Comparison of ENCODE assay signal across 27 cellular contexts in the genomic region with DNA sequence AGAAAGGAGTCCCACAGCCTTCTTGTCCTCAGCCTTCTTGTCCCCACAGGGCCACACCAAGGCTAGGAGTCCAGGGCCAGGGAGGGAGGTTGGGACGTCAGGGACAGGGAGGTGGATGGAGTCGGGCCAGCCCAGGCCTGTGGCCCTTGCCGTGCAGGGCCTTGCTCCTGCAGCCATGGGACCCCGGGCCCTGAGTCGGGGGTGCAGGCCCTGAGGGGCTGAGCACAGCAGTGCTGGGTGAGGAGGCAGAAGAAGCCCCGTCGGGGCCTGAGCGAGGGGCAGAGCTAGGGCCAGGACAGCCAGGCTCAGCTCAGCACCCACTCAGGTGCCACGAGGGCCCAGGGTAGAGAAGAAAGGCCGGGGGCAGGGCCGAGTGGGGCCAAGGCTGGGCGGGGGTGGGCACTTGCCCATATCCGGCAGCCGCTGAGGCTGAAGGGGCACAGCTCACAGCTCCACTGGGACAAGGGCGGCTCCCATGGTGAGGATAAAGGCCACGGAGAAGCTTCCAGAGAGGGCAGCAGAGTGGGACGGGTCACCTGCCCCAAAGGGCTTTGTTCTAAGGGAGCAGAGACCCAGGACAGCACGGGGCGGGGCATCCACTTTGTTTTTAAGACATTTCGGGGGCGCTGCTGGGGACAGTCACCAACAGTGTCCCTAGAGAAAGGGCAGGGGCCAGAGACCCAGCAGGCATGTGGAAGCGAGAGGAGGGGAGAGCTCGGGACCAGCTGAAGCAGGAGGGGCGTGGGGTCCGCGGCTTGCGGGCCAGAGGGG. TPM values are rescaled to one million over a fixed set of nuclear protein-coding genes. Genes with fewer than 3 reads are reported as not detected.
"Had no signal": no experiment of that assay in that cellular context is flagged by ENCODE, and none has a peak within 500 bp of the region (broad histone marks: within the 10 kb centered on the region; RNA-seq: fewer than 3 reads in every experiment).

No MANE protein-coding gene starts in this region.

- H3K27me3 ChIP-seq: cardiac muscle cell, right lobe of liver had no signal

- H3K9me3 Mint-ChIP-seq: activated B cell treated with CpG ODN at 0.5 μM for 24 hours; activated T-helper 17 cell treated with anti-CD3 and anti-CD28 coated beads, Interleukin-2, amount 50 U/mL, for 72 hours; neural crest cell; stimulated activated memory B cell treated with anti-CD40 and anti-IgM and Interleukin-4, amounts not matched to agents 10 μg/mL and 1 μg/mL and 100 μg/mL, for 72 hours had no signal

- H3K27me3 Mint-ChIP-seq: activated naive CD8-positive, alpha-beta T cell treated with anti-CD3 and anti-CD28 coated beads for 36 hours had no signal

- H3K27ac Mint-ChIP-seq: activated B cell treated with CpG ODN at 0.5 μM for 24 hours; activated CD4-positive, alpha-beta memory T cell treated with anti-CD3 and anti-CD28 coated beads, Interleukin-2, amount 10 ng/mL, durations not matched to agents 7 days and 5 days; activated naive CD8-positive, alpha-beta T cell treated with anti-CD3 and anti-CD28 coated beads for 36 hours; activated T-helper 17 cell treated with anti-CD3 and anti-CD28 coated beads, Interleukin-2, amount 50 U/mL, for 72 hours; stimulated activated memory B cell treated with anti-CD40 and anti-IgM and Interleukin-4, amounts not matched to agents 10 μg/mL and 1 μg/mL and 100 μg/mL, for 72 hours had no signal

- H3K4me3 ChIP-seq: cardiac muscle cell, left lung, pancreas, right lobe of liver, tibial artery had no signal

- DNase-seq: activated B cell treated with CpG ODN at 0.5 μM for 24 hours; activated CD4-positive, alpha-beta memory T cell treated with anti-CD3 and anti-CD28 coated beads, Interleukin-2, amount 10 ng/mL, durations not matched to agents 7 days and 5 days; activated CD4-positive, alpha-beta T cell treated with anti-CD3 and anti-CD28 coated beads for 48 hours; activated naive CD4-positive, alpha-beta T cell; activated naive CD8-positive, alpha-beta T cell treated with anti-CD3 and anti-CD28 coated beads for 36 hours; activated T-cell treated with anti-CD3 and anti-CD28 coated beads, Interleukin-2, amount 50 U/mL, for 1 hour; amniotic stem cell; hypothalamus; right lobe of liver; small intestine; stimulated activated CD4-positive, alpha-beta T cell treated with anti-CD3 and anti-CD28 coated beads, Interleukin-4, amount 100 ng/mL, for 4 hours; SW 1271; tibial artery had no signal

- H3K4me3 Mint-ChIP-seq: activated B cell treated with CpG ODN at 0.5 μM for 24 hours; activated CD4-positive, alpha-beta memory T cell treated with anti-CD3 and anti-CD28 coated beads, Interleukin-2, amount 10 ng/mL, durations not matched to agents 7 days and 5 days; activated naive CD8-positive, alpha-beta T cell treated with anti-CD3 and anti-CD28 coated beads for 36 hours; activated T-helper 17 cell treated with anti-CD3 and anti-CD28 coated beads, Interleukin-2, amount 50 U/mL, for 72 hours; neural crest cell; stimulated activated memory B cell treated with anti-CD40 and anti-IgM and Interleukin-4, amounts not matched to agents 10 μg/mL and 1 μg/mL and 100 μg/mL, for 72 hours had no signal

- H3K4me1 Mint-ChIP-seq: activated CD4-positive, alpha-beta memory T cell treated with anti-CD3 and anti-CD28 coated beads, Interleukin-2, amount 10 ng/mL, durations not matched to agents 7 days and 5 days had no signal

- H3K36me3 ChIP-seq: cardiac muscle cell, left lung, pancreas, right lobe of liver, tibial artery had no signal

- H3K4me1 ChIP-seq: pancreas, right lobe of liver, tibial artery had no signal

- H3K27ac ChIP-seq: cardiac muscle cell, left lung, pancreas, right lobe of liver, tibial artery had no signal

- ATAC-seq: activated T-helper 17 cell treated with anti-CD3 and anti-CD28 coated beads, Interleukin-2, amount 50 U/mL, for 72 hours; left lung; pancreas; right lobe of liver; stimulated activated memory B cell treated with anti-CD40 and anti-IgM and Interleukin-4, amounts not matched to agents 10 μg/mL and 1 μg/mL and 100 μg/mL, for 72 hours had no signal

- H3K9me3 ChIP-seq: left lung, pancreas, right lobe of liver, tibial artery had no signal

RNA-seq across cellular contexts. Expression of a gene that starts 3.6 kb away (rescaled TPM):
- total RNA-seq: activated B cell treated with CpG ODN at 0.5 μM for 24 hours, dermis microvascular lymphatic vessel endothelial cell, epithelial cell of proximal tubule, kidney epithelial cell, myocyte, pulmonary artery endothelial cell had no signal
- polyA plus RNA-seq: fibroblast of lung had no signal

RNA-seq across cellular contexts. Expression of a gene that starts 8.2 kb away (rescaled TPM):
- total RNA-seq: activated B cell treated with CpG ODN at 0.5 μM for 24 hours; activated CD4-positive, alpha-beta memory T cell treated with anti-CD3 and anti-CD28 coated beads, Interleukin-2, amount 10 ng/mL, durations not matched to agents 7 days and 5 days; activated T-helper 17 cell treated with anti-CD3 and anti-CD28 coated beads, Interleukin-2, amount 50 U/mL, for 72 hours; cardiac muscle cell; neural crest cell; T-helper 2 cell treated with Interferon-gamma antibody and Interleukin-4, amounts not matched to agents 100 ng/mL and 5 ng/mL, for 36 hours had no signal

RNA-seq across cellular contexts. Expression of a gene that starts 23.5 kb away (rescaled TPM):
- total RNA-seq: activated B cell treated with CpG ODN at 0.5 μM for 24 hours; activated CD4-positive, alpha-beta memory T cell treated with anti-CD3 and anti-CD28 coated beads, Interleukin-2, amount 10 ng/mL, durations not matched to agents 7 days and 5 days; activated naive CD8-positive, alpha-beta T cell treated with anti-CD3 and anti-CD28 coated beads for 36 hours; activated T-helper 17 cell treated with anti-CD3 and anti-CD28 coated beads, Interleukin-2, amount 50 U/mL, for 72 hours; cardiac muscle cell; dermis microvascular lymphatic vessel endothelial cell; epithelial cell of proximal tubule; fibroblast of lung; frontal cortex; kidney epithelial cell; left lung; myocyte; neural crest cell; pancreas; pulmonary artery endothelial cell; right lobe of liver; T-helper 2 cell treated with Interferon-gamma antibody and Interleukin-4, amounts not matched to agents 100 ng/mL and 5 ng/mL, for 36 hours had no signal
- polyA plus RNA-seq: cardiac muscle cell, fibroblast of lung, pancreas, small intestine had no signal
